In genomic region chr1:109335091-109335490, GRCh38 we compare ENCODE assay signal across 23 cellular contexts. TPM values are rescaled to one million over a fixed set of nuclear protein-coding genes. Genes with fewer than 3 reads are reported as not detected.
DNase-seq lines count a peak whose midpoint lies in the region; ATAC-seq and TF ChIP-seq lines count a peak whose summit lies in the region.
"Had no signal": no experiment of that assay in that cellular context is flagged by ENCODE, and none has a peak within 500 bp of the region (broad histone marks: within the 10 kb centered on the region; RNA-seq: fewer than 3 reads in every experiment).

No MANE protein-coding gene starts in this region.

- dilution Hi-C loops in IMR-90 (cut with HindIII; ENCODE audit: low sequenced_read_pairs, unreplicated experiment): loop anchor here (25.0 kb wide), 1 partner anchor 123 kb away; the partner anchor contains the start of gene SARS1

- no peak overlapping the region for H3K14ac ChIP-seq in IMR-90 (replicated peaks; ENCODE audit: low read depth, low read length)
- no peak overlapping the region for H3K14ac ChIP-seq in mesenchymal stem cell (ENCODE audit: low read length in 2 of 2)

- H2BK20ac ChIP-seq in IMR-90 (ENCODE audit: low read depth, low read length): no peak overlapping the region

- H3K56ac ChIP-seq in IMR-90 (ENCODE audit: extremely low read depth, insufficient read depth, low read length): no peak overlapping the region

- TF ChIP-seq RAD21 in IMR-90 (IDR thresholded peaks at IDR 0.05; ENCODE audit: low read length): no peak

- no peak overlapping the region for H2BK5ac ChIP-seq in IMR-90 (ENCODE audit: low read depth, low read length, poor library complexity, severe bottlenecking)
- H2BK5ac ChIP-seq in mesenchymal stem cell (ENCODE audit: low read depth, low read length, poor library complexity, severe bottlenecking): no peak overlapping the region

- H3K27me3 Mint-ChIP-seq in endothelial cell (ENCODE audit: unreplicated experiment): no peaks in the 10 kb centered on the region
- no peaks in the 10 kb centered on the region for H3K27me3 Mint-ChIP-seq in osteocyte (ENCODE audit: unreplicated experiment)
- H3K27me3 Mint-ChIP-seq: CD4-positive, alpha-beta T cell had no signal

- H3K36me3 Mint-ChIP-seq in endothelial cell (ENCODE audit: low read depth, unreplicated experiment): peaks cover 62% of the 10 kb centered on the region
- H3K36me3 Mint-ChIP-seq in osteocyte (ENCODE audit: unreplicated experiment): peaks cover 62% of the 10 kb centered on the region

- TF ChIP-seq CTCF in IMR-90 (conservative IDR thresholded peaks at IDR 0.05; ENCODE audit: low read depth, low read length): no peak
- TF ChIP-seq CTCF in endothelial cell (IDR thresholded peaks at IDR 0.05; ENCODE audit: unreplicated experiment): no peak
- TF ChIP-seq CTCF in osteocyte (IDR thresholded peaks at IDR 0.05): no peak

- H3K9me3 Mint-ChIP-seq in endothelial cell (ENCODE audit: unreplicated experiment) (no peaks in the 10 kb centered on the region), osteocyte (ENCODE audit: unreplicated experiment) (peaks cover 16% of the 10 kb centered on the region)

- H4K5ac ChIP-seq in IMR-90 (ENCODE audit: low read depth, low read length): no peak overlapping the region

- in situ Hi-C loops in IMR-90 (cut with MboI; ENCODE audit: low sequenced_read_pairs): no loop called here

- H3K79me1 ChIP-seq in IMR-90 (ENCODE audit: low read depth in 1 of 2, low read length in 2 of 2) (peaks cover 0 to 3% of the 10 kb centered on the region in 2 experiments; a peak in 1 of 4 replicates), mesenchymal stem cell (replicated peaks; ENCODE audit: low read length, poor library complexity, severe bottlenecking) (peaks cover 2% of the 10 kb centered on the region)

- CTCF ChIA-PET in IMR-90 (lab: Yijun Ruan, JAX): interaction anchor here (0.6 to 0.7 kb wide), 2 partner anchors 52 to 54 kb away, joined by 3 read pairs; partner anchors contain the start of gene PSRC1

- no peak for TF ChIP-seq POLR2A in IMR-90 (IDR thresholded peaks at IDR 0.05; ENCODE audit: low read depth, low read length)

- no peak overlapping the region for H3K18ac ChIP-seq in IMR-90 (ENCODE audit: low read depth, low read length)
- H3K18ac ChIP-seq in mesenchymal stem cell (ENCODE audit: low read depth in 1 of 2, low read length in 2 of 2): no peak overlapping the region

- H3K27ac Mint-ChIP-seq in endothelial cell (ENCODE audit: unreplicated experiment): peak overlapping the region; percentile 45
- H3K27ac Mint-ChIP-seq in osteocyte (ENCODE audit: unreplicated experiment): no peak overlapping the region
- H3K27ac Mint-ChIP-seq: CD4-positive, alpha-beta T cell; CD8-positive, alpha-beta memory T cell; HFFc6 had no signal

- H3K23ac ChIP-seq in IMR-90 (ENCODE audit: low read depth, low read length) (no peak overlapping the region), mesenchymal stem cell (ENCODE audit: low read length in 2 of 2) (no peak overlapping the region)

- DNase-seq in IMR-90 (no peak), endothelial cell (ENCODE audit: low spot score) (no peak), mesenchymal stem cell (no peak), osteocyte (ENCODE audit: extremely low spot score, unreplicated experiment) (peak; percentile 67), NCI-H69 (lab: John Stamatoyannopoulos, UW) (no peak)
- DNase-seq: AML-193; BE2C; CD4-positive, alpha-beta T cell; CD8-positive, alpha-beta memory T cell; DMS 273 treated with DMSO at 0.1 percent for 48 hours; DMS79; EL; GDM1; GOT3; HFFc6 had no signal

- H4K91ac ChIP-seq in IMR-90 (ENCODE audit: insufficient read depth, low read depth, low read length): no peak overlapping the region
- H4K91ac ChIP-seq in mesenchymal stem cell (ENCODE audit: low read length): peak overlapping the region; percentile 72

- H3K9me1 ChIP-seq in IMR-90 (ENCODE audit: insufficient read depth, low read length): no peaks in the 10 kb centered on the region

- H2AK9ac ChIP-seq in IMR-90 (replicated peaks; ENCODE audit: low read depth, low read length, poor library complexity): peak overlapping the region; percentile 63

- H4K8ac ChIP-seq in IMR-90 (ENCODE audit: low read depth in 2 of 2, low read length in 2 of 2) (no peak overlapping the region), mesenchymal stem cell (ENCODE audit: low read length) (no peak overlapping the region)

- H3K4me1 ChIP-seq in IMR-90 (ENCODE audit: control insufficient read depth, insufficient read depth, low read length) (no peaks in the 10 kb centered on the region), mesenchymal stem cell (ENCODE audit: control insufficient read depth, insufficient read depth, low read depth, low read length) (no peaks in the 10 kb centered on the region)
- H3K4me1 ChIP-seq: BE2C; BLaER1 treated with 17β-estradiol and CSF1 and Interleukin-3, amounts not matched to agents 10 nM and 100 nM; HAP-1 had no signal

- H3K9me3 ChIP-seq in IMR-90 (ENCODE audit: control insufficient read depth, insufficient read depth, low read length) (peaks cover 4% of the 10 kb centered on the region), mesenchymal stem cell (ENCODE audit: control insufficient read depth, low read length) (peaks cover 23% of the 10 kb centered on the region)
- H3K9me3 ChIP-seq: BE2C had no signal

- H3K27ac ChIP-seq in IMR-90 (ENCODE audit: insufficient read depth, low read length): no peak overlapping the region
- H3K27ac ChIP-seq in mesenchymal stem cell (ENCODE audit: low read length, poor library complexity, severe bottlenecking): no peak overlapping the region
- H3K27ac ChIP-seq: 22Rv1; BLaER1 treated with 17β-estradiol and CSF1 and Interleukin-3, amounts not matched to agents 10 nM and 100 nM had no signal

- H3K9ac ChIP-seq in IMR-90 (ENCODE audit: low read depth, low read length) (no peak overlapping the region), mesenchymal stem cell (ENCODE audit: low read length) (no peak overlapping the region)
- H3K9ac ChIP-seq: BLaER1 treated with 17β-estradiol and CSF1 and Interleukin-3, amounts not matched to agents 10 nM and 100 nM had no signal

- H2BK15ac ChIP-seq in IMR-90 (ENCODE audit: low read depth, low read length) (no peak overlapping the region), mesenchymal stem cell (ENCODE audit: low read depth, poor library complexity, severe bottlenecking) (no peak overlapping the region)

- no peak overlapping the region for H3K4me2 ChIP-seq in IMR-90 (ENCODE audit: low read depth, low read length)
- no peak overlapping the region for H3K4me2 ChIP-seq in mesenchymal stem cell (ENCODE audit: low read length, poor library complexity, severe bottlenecking)
- H3K4me2 ChIP-seq: BLaER1 treated with 17β-estradiol and CSF1 and Interleukin-3, amounts not matched to agents 10 nM and 100 nM had no signal

- H2BK120ac ChIP-seq in IMR-90 (ENCODE audit: low read depth, low read length): no peak overlapping the region
- H2BK120ac ChIP-seq in mesenchymal stem cell (ENCODE audit: low read depth, low read length): no peak overlapping the region

- H2BK12ac ChIP-seq in mesenchymal stem cell (ENCODE audit: low read length in 2 of 2): no peak overlapping the region

- no peak overlapping the region for H3K4me3 Mint-ChIP-seq in endothelial cell (ENCODE audit: unreplicated experiment)
- no peak overlapping the region for H3K4me3 Mint-ChIP-seq in osteocyte (ENCODE audit: unreplicated experiment)
- H3K4me3 Mint-ChIP-seq: CD14-positive monocyte; CD4-positive, alpha-beta T cell; CD8-positive, alpha-beta memory T cell; HFFc6 had no signal

- H4K20me1 ChIP-seq in IMR-90 (ENCODE audit: insufficient read depth, low read length): no peaks in the 10 kb centered on the region
- H4K20me1 ChIP-seq: BLaER1 treated with 17β-estradiol and CSF1 and Interleukin-3, amounts not matched to agents 10 nM and 100 nM had no signal

- H2AK5ac ChIP-seq in IMR-90 (ENCODE audit: low read depth, low read length) (no peak overlapping the region), mesenchymal stem cell (ENCODE audit: low read length, severe bottlenecking) (no peak overlapping the region)

- intact Hi-C loops in IMR-90 (cut with micrococcal nuclease): no loop called here

- H3K36me3 ChIP-seq in IMR-90 (ENCODE audit: control insufficient read depth, insufficient read depth, low read length) (peaks cover 31% of the 10 kb centered on the region), mesenchymal stem cell (ENCODE audit: control insufficient read depth in 1 of 2, insufficient read depth in 2 of 2, low read depth in 1 of 2, low read length in 2 of 2) (peaks cover 24 to 25% of the 10 kb centered on the region in 2 experiments)

- H3K4ac ChIP-seq in IMR-90 (ENCODE audit: low read depth, low read length): no peak overlapping the region
- no peak overlapping the region for H3K4ac ChIP-seq in mesenchymal stem cell (ENCODE audit: low read depth in 1 of 2, low read length in 2 of 2)

- POLR2A ChIA-PET in IMR-90 (lab: Charles Lee; ENCODE audit: unreplicated experiment): no interaction called here

- H3K4me1 Mint-ChIP-seq in endothelial cell (ENCODE audit: unreplicated experiment) (no peaks in the 10 kb centered on the region), osteocyte (ENCODE audit: unreplicated experiment) (no peaks in the 10 kb centered on the region)
- H3K4me1 Mint-ChIP-seq: CD14-positive monocyte; CD8-positive, alpha-beta memory T cell had no signal

- BruUV-seq in IMR-90 (replicated peaks; lab: Mats Ljungman, UMichigan): no TSS peak

- no peaks in the 10 kb centered on the region for H3K27me3 ChIP-seq in IMR-90 (ENCODE audit: control insufficient read depth, insufficient read depth, low read length)
- H3K27me3 ChIP-seq in mesenchymal stem cell (ENCODE audit: control insufficient read depth in 1 of 2, insufficient read depth in 1 of 2, low read length in 2 of 2): no peaks in the 10 kb centered on the region
- H3K27me3 ChIP-seq: BE2C; BLaER1 treated with 17β-estradiol and CSF1 and Interleukin-3, amounts not matched to agents 10 nM and 100 nM had no signal

- WGBS in IMR-90 (ENCODE audit: extremely low coverage in 2 of 2, insufficient read length in 1 of 2), 2 experiments: 100% methylated on average over 1 of the region's 4 CpGs; no CpG with 5 or more reads in 1 of the 2 experiments
- 97% methylated on average over 3 of the region's 4 CpGs for WGBS in mesenchymal stem cell

- no peak overlapping the region for H2AFZ ChIP-seq in IMR-90 (replicated peaks; ENCODE audit: low read length, poor library complexity)
- H2AFZ ChIP-seq in mesenchymal stem cell (ENCODE audit: low read depth, low read length): no peak overlapping the region

- H3K4me3 ChIP-seq in IMR-90 (ENCODE audit: insufficient read depth, low read depth, low read length) (no peak overlapping the region), mesenchymal stem cell (ENCODE audit: insufficient read depth in 1 of 2, low read depth in 1 of 2, low read length in 2 of 2) (no peak overlapping the region)
- H3K4me3 ChIP-seq: BLaER1 treated with 17β-estradiol and CSF1 and Interleukin-3, amounts not matched to agents 10 nM and 100 nM; GM12878; HAP-1 had no signal

- ATAC-seq in IMR-90 (ENCODE audit: low read depth) (no peak), GM21360 (IDR thresholded peaks at IDR 0.05; ENCODE audit: unreplicated experiment) (no peak), esophagus mucosa (no peak), GM19455 (IDR thresholded peaks at IDR 0.05; ENCODE audit: unreplicated experiment) (no peak)
- ATAC-seq: GM12878 had no signal

RNA-seq across cellular contexts. Expression of gene MYBPHL, which starts 28.3 kb away (rescaled TPM):
- total RNA-seq in IMR-90 (2012; rRNA removed) (not detected in 2 replicates), endothelial cell (ENCODE audit: unreplicated experiment) (not detected), osteocyte (not detected in 2 replicates), esophagus mucosa (0.76 TPM)
- polyA plus RNA-seq in IMR-90 (2012; rRNA removed): 0.07 TPM in 1 of 2 replicates, not detected in the other
- 0.02 TPM in 1 of 2 replicates, not detected in the other for polyA plus RNA-seq in IMR-90 (2012; cell fraction: cytosol; rRNA removed)
- polyA plus RNA-seq in IMR-90 (2012; cell fraction: nucleus; rRNA removed; ENCODE audit: low replicate concordance): 0.16 and 0.31 TPM in 2 replicates
- 0.14 TPM for polyA plus RNA-seq in mesenchymal stem cell (2013, experiment 1 of 2)
- polyA plus RNA-seq in mesenchymal stem cell (2013, experiment 2 of 2): not detected
- total RNA-seq: CD4-positive, alpha-beta T cell; CD8-positive, alpha-beta memory T cell; GM12878; HFFc6 had no signal
- polyA plus RNA-seq: CD8-positive, alpha-beta memory T cell had no signal

RNA-seq across cellular contexts. Expression of gene PSRC1, which starts 52.1 kb away (rescaled TPM):
- 34.6 and 36.4 TPM in 2 replicates for total RNA-seq in IMR-90 (2012; rRNA removed)
- 40.3 and 42.1 TPM in 2 replicates for polyA plus RNA-seq in IMR-90 (2012; rRNA removed)
- 20.2 and 35.7 TPM in 2 replicates for polyA plus RNA-seq in IMR-90 (2012; cell fraction: cytosol; rRNA removed)
- polyA plus RNA-seq in IMR-90 (2012; cell fraction: nucleus; rRNA removed; ENCODE audit: low replicate concordance): 123 and 134 TPM in 2 replicates
- total RNA-seq in endothelial cell (ENCODE audit: unreplicated experiment): 9.7 TPM
- 7.4 TPM for polyA plus RNA-seq in mesenchymal stem cell (2013, experiment 1 of 2)
- polyA plus RNA-seq in mesenchymal stem cell (2013, experiment 2 of 2): 7.5 TPM
- 7.7 and 9.3 TPM in 2 replicates for total RNA-seq in osteocyte
- total RNA-seq in esophagus mucosa: 10.9 TPM
